In the genomic region with DNA sequence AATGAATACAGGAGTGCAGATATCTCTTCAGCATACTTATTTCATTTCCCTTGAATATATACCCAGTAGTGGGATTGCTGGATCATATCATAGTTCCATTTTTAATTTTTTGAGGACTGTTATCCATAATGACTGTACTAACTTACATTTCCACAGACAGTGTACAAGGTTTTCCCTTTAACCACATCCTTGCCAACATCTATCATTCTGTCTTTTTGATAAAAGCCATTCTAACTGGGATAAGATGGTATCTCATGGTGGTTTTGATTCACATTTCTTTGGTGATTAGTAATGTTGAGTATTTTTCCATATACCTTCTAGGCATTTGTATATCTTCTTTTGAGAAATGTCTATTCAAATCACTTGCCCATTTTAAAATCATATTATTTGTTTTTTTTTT, we compare ENCODE assay signal across 23 cellular contexts.
"Had no signal": no experiment of that assay in that cellular context is flagged by ENCODE, and none has a peak within 500 bp of the region (broad histone marks: within the 10 kb centered on the region; RNA-seq: fewer than 3 reads in every experiment).

No MANE protein-coding gene starts in this region.

- H3K36me3 Mint-ChIP-seq: IgD-negative memory B cell, T-cell had no signal

- DNase-seq: Kasumi-1, MM.1S, NCI-H1092 treated with DMSO at 0.1 percent for 48 hours, NCI-H1436, NCI-H187, NCI-H2029, NCI-H2081 treated with DMSO at 0.1 percent for 48 hours, NCI-H2171, NCI-H345, NCI-H446 treated with DMSO at 0.1 percent for 48 hours, NCI-H510A treated with DMSO at 0.1 percent for 48 hours, NCI-H526 treated with DMSO at 0.1 percent for 48 hours, NCI-H748 treated with DMSO at 0.1 percent for 48 hours, SHP77, SW 1271, T-cell had no signal

- H3K27ac Mint-ChIP-seq: IgD-negative memory B cell; T-cell; T-helper 1 cell treated with Interleukin-12 subunit alpha and Interleukin-12 subunit beta and Interleukin-4 antibody, amounts not matched to agents 30 μg/mL and 1 μg/mL, for 36 hours had no signal

- H3K9me3 Mint-ChIP-seq: T-helper 1 cell treated with Interleukin-12 subunit alpha and Interleukin-12 subunit beta and Interleukin-4 antibody, amounts not matched to agents 30 μg/mL and 1 μg/mL, for 36 hours had no signal

- H3K4me3 ChIP-seq: K562 had no signal

- H3K4me3 Mint-ChIP-seq: IgD-negative memory B cell; T-cell; T-helper 1 cell treated with Interleukin-12 subunit alpha and Interleukin-12 subunit beta and Interleukin-4 antibody, amounts not matched to agents 30 μg/mL and 1 μg/mL, for 36 hours had no signal

- ATAC-seq: K562, T-cell had no signal

- H3K4me1 Mint-ChIP-seq: T-cell had no signal

- H3K4me2 ChIP-seq: KMS-11 had no signal

- FAIRE-seq: K562, RCC 7860 had no signal

- H3K27ac ChIP-seq: HL-60, KMS-11, RWPE1 had no signal
